In the genomic region with DNA sequence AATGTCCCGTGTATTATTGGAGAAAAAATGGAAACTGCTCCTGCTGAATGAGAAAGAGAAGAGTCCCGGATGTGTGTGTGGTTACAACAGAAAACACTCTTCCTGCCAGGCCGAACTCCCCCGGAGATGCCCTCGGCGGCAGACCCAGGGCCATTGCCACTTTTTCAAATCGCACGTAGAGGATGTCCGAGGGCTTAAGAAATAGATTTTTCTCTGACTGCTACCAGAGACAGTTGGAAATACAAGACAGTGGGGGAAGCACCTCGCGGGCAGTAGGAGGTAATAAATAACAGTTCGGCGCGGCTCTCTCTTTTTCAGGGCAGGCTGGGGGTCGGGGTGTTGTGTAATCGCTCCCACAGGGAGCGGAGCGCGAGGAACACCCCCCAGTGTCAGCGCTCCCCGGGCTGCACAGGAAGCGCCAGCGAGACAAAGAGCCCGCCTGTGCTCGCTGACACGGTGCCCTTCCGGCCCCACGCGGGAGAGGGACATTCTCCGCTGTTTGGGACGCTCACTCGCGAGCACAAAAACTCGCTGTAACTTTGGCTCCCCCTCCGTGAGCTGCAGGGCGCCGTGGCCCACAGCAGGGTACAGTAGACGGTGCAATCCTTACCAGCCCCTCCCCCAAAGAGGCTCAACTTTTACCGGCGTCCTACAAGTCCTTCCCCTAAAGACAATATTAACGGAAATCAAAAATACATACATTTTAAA, we compare ENCODE assay signal across 8 cellular contexts. TPM values are rescaled to one million over a fixed set of nuclear protein-coding genes. Genes with fewer than 3 reads are reported as not detected.
DNase-seq lines count a peak whose midpoint lies in the region; ATAC-seq and TF ChIP-seq lines count a peak whose summit lies in the region.

No MANE protein-coding gene starts in this region.

- intact Hi-C loops in heart left ventricle (cut with DNase I) (loop anchor here in 9 of 10 donors (2.0 to 10.0 kb wide), 16 partner anchors 40 to 250 kb away; no protein-coding TSS in a partner anchor), posterior cingulate gyrus (cut with DNase I) (loop anchor here (2.0 to 10.0 kb wide), 2 partner anchors 52 to 368 kb away; a partner anchor contains a TSS)

- peak; percentile 51 for ATAC-seq in GM21526 (IDR thresholded peaks at IDR 0.05; ENCODE audit: low FRiP score, unreplicated experiment)
- peak; percentile 75 for ATAC-seq in activated naive CD8-positive, alpha-beta T cell treated with anti-CD3 and anti-CD28 coated beads, Interleukin-2, amount 50 U/mL, for 24 hours
- peak; percentile 73 to 85 (median 83) for ATAC-seq in heart left ventricle

- H3K4me1 ChIP-seq in HUES64 (ENCODE audit: insufficient read depth, low read length) (peaks cover 37% of the 10 kb centered on the region), heart left ventricle (peaks cover 9 to 48% (median 41%) of the 10 kb centered on the region in 12 donors)

- H3K36me3 Mint-ChIP-seq in activated naive CD8-positive, alpha-beta T cell treated with anti-CD3 and anti-CD28 coated beads, Interleukin-2, amount 50 U/mL, for 24 hours (ENCODE audit: low read depth), result peaks cover 19% of the 10 kb centered on the region

- H3K4me3 Mint-ChIP-seq in activated naive CD8-positive, alpha-beta T cell treated with anti-CD3 and anti-CD28 coated beads, Interleukin-2, amount 50 U/mL, for 24 hours, result peak overlapping the region; percentile 95

- H3K36me3 ChIP-seq in HUES64 (ENCODE audit: insufficient read depth, low read length) (no peaks in the 10 kb centered on the region), heart left ventricle (no peaks in the 10 kb centered on the region)

- H3K9me3 Mint-ChIP-seq in activated naive CD8-positive, alpha-beta T cell treated with anti-CD3 and anti-CD28 coated beads, Interleukin-2, amount 50 U/mL, for 24 hours, result no peaks in the 10 kb centered on the region

- TF ChIP-seq POLR2A in heart left ventricle (IDR thresholded peaks at IDR 0.05), result peak in 1 of 2 donors; percentile 32

- TF ChIP-seq CTCF in heart left ventricle (IDR thresholded peaks at IDR 0.05), result peak in 4 of 12 donors; percentile 4 to 23 (median 18)

- H3K27ac Mint-ChIP-seq in activated naive CD8-positive, alpha-beta T cell treated with anti-CD3 and anti-CD28 coated beads, Interleukin-2, amount 50 U/mL, for 24 hours, result peak overlapping the region; percentile 96

- no peaks in the 10 kb centered on the region for H3K27me3 Mint-ChIP-seq in activated naive CD8-positive, alpha-beta T cell treated with anti-CD3 and anti-CD28 coated beads, Interleukin-2, amount 50 U/mL, for 24 hours

- peak; percentile 87 for DNase-seq in EL
- DNase-seq in SKM-1 (lab: John Stamatoyannopoulos, UW; ENCODE audit: unreplicated experiment), result peak; percentile 75
- DNase-seq in activated naive CD8-positive, alpha-beta T cell treated with anti-CD3 and anti-CD28 coated beads, Interleukin-2, amount 50 U/mL, for 24 hours, result peak; percentile 71
- peak; percentile 79 to 90 (median 84) for DNase-seq in heart left ventricle
- DNase-seq in posterior cingulate gyrus, result peak; percentile 47 to 96 (median 65)
- DNase-seq in ureter (ENCODE audit: low spot score), result peak; percentile 76

- H3K27ac ChIP-seq in HUES64 (ENCODE audit: low read depth, low read length) (peak overlapping the region; percentile 80), heart left ventricle (peak overlapping the region; percentile 74 to 97 (median 94))

- peaks cover 45% of the 10 kb centered on the region for H3K4me1 Mint-ChIP-seq in activated naive CD8-positive, alpha-beta T cell treated with anti-CD3 and anti-CD28 coated beads, Interleukin-2, amount 50 U/mL, for 24 hours

- H3K9ac ChIP-seq in HUES64 (ENCODE audit: low read depth, low read length), result peak overlapping the region; percentile 92

- H3K4me3 ChIP-seq in HUES64 (ENCODE audit: low read length), result peak overlapping the region; percentile 79
- H3K4me3 ChIP-seq in heart left ventricle, result peak overlapping the region; percentile 47 to 82 (median 73)

- H3K9me3 ChIP-seq in HUES64 (ENCODE audit: insufficient read depth, low read depth, low read length) (no peaks in the 10 kb centered on the region), heart left ventricle (no peaks in the 10 kb centered on the region)

- H3K27me3 ChIP-seq in HUES64 (ENCODE audit: insufficient read depth, low read length) (no peaks in the 10 kb centered on the region), heart left ventricle (no peaks in the 10 kb centered on the region)

- under 1% methylated on average over 41 of the region's 41 CpGs for WGBS in HUES64
- whole genome bisulfite sequencing in heart left ventricle, 4 donors, result 0 to 1% (median 0%) methylated on average over 37 to 41 of the region's 41 CpGs

RNA-seq across cellular contexts. Expression of a gene that starts 1.1 kb away (rescaled TPM):
- polyA plus RNA-seq in HUES64 (2013, experiment 1 of 2), result 39.0 TPM
- polyA plus RNA-seq in HUES64 (2013, experiment 2 of 2), result 46.0 TPM
- 10 to 100 TPM; 24.0 to 40.4 (median 32.6) TPM for total RNA-seq in heart left ventricle
- polyA plus RNA-seq in heart left ventricle, result 10 to 100 TPM; 24.5 to 25.8 TPM
- total RNA-seq in ureter, result 88.3 TPM

Comparison
In these comparisons a context has a peak if more than half of its experiments do, and no peak if none do; other contexts are left out.
1. Peak in every context shown above with its lines: DNase-seq, ATAC-seq, H3K4me3 ChIP-seq and H3K27ac ChIP-seq.